8 cellular contexts compared by ENCODE assay signal in genomic region chr11:64269380-64270234, GRCh38. TPM values are rescaled to one million over a fixed set of nuclear protein-coding genes. Genes with fewer than 3 reads are reported as not detected.
DNase-seq lines count a peak whose midpoint lies in the region; ATAC-seq, FAIRE-seq and TF ChIP-seq lines count a peak whose summit lies in the region.

No MANE protein-coding gene starts in this region.

- H3K9me3 ChIP-seq in AG04450 (ENCODE audit: control insufficient read depth, insufficient read depth, low read length), result no peaks in the 10 kb centered on the region; the same call in 1 of the 2 replicates
- no peaks in the 10 kb centered on the region for H3K9me3 ChIP-seq in WERI-Rb-1 (ENCODE audit: severe bottlenecking)
- no peaks in the 10 kb centered on the region for H3K9me3 ChIP-seq in mammary epithelial cell (replicated peaks; ENCODE audit: insufficient read depth, low read length)
- no peaks in the 10 kb centered on the region for H3K9me3 ChIP-seq in small intestine (ENCODE audit: control insufficient read depth, low read depth)

- H2AFZ ChIP-seq in mammary epithelial cell (ENCODE audit: low read depth, low read length), result peak overlapping the region; percentile 71

- peak overlapping the region; percentile 63 for H3K9ac ChIP-seq in mammary epithelial cell (ENCODE audit: insufficient read depth, low read length)

- peak; percentile 100 for DNase-seq in AG04450 (ENCODE audit: low read depth, low spot score)
- peak; percentile 99 for DNase-seq in NCI-H2196 treated with DMSO at 0.1 percent for 48 hours (lab: John Stamatoyannopoulos, UW; ENCODE audit: unreplicated experiment)
- DNase-seq in WERI-Rb-1, result peak; percentile 98
- peak; percentile 99 for DNase-seq in mammary epithelial cell
- DNase-seq in iPS-NIHi11 (ENCODE audit: low spot score), result peak; percentile 82
- peak; percentile 99 for DNase-seq in small intestine

- dilution Hi-C loops in mammary epithelial cell (cut with HindIII; ENCODE audit: low sequenced_read_pairs), result loop anchor here (5.0 to 10.0 kb wide), 2 partner anchors 38 to 445 kb away; partner anchors contain the start of gene ESRRA

- intact Hi-C loops in mammary epithelial cell (cut with micrococcal nuclease), result loop anchor here (1.0 to 2.0 kb wide), 5 partner anchors 16 to 65 kb away; partner anchors contain the start of genes GPR137, PLCB3 and PPP1R14B

- no peaks in the 10 kb centered on the region for H3K79me2 ChIP-seq in mammary epithelial cell (ENCODE audit: insufficient read depth, low read length)

- H3K4me2 ChIP-seq in mammary epithelial cell (ENCODE audit: insufficient read depth, low read depth, low read length), result peak overlapping the region; percentile 93

- CTCF ChIA-PET in AG04450 (lab: Charles Lee), result interaction anchor here (1.0 to 4.0 kb wide), 5 partner anchors 18 to 86 kb away, joined by 3 to 24 read pairs (median 10); partner anchors contain the start of genes CATSPERZ and PLCB3
- CTCF ChIA-PET in mammary epithelial cell (lab: Charles Lee; ENCODE audit: low non-redundant PET), result interaction anchor here (0.6 to 0.7 kb wide), 2 partner anchors 65 to 85 kb away, joined by 3 to 4 read pairs; no protein-coding TSS in a partner anchor

- TF ChIP-seq CTCF in AG04450 (IDR thresholded peaks at IDR 0.05; ENCODE audit: low read depth, low read length), result no peak; the same call in 1 of the 2 replicates
- no peak; the same call in 1 of the 2 replicates for TF ChIP-seq CTCF in WERI-Rb-1 (IDR thresholded peaks at IDR 0.05; ENCODE audit: low read depth, low read length)
- TF ChIP-seq CTCF in mammary epithelial cell (conservative IDR thresholded peaks at IDR 0.05 in 1 of 2, IDR thresholded peaks at IDR 0.05 in 1 of 2; ENCODE audit: extremely low read depth in 1 of 2, insufficient read depth in 1 of 2, low read depth in 1 of 2, low read length in 2 of 2), result peak in 1 of 2 donors; percentile 24

- peaks cover 41% of the 10 kb centered on the region for H3K4me1 ChIP-seq in mammary epithelial cell (ENCODE audit: insufficient read depth, low read length)
- H3K4me1 ChIP-seq in small intestine (ENCODE audit: control insufficient read depth in 2 of 2, insufficient read depth in 1 of 2, low read depth in 1 of 2, low read length in 1 of 2), result peaks cover 0 to 4% of the 10 kb centered on the region in 2 donors

- H3K27me3 ChIP-seq in AG04450 (ENCODE audit: control insufficient read depth, insufficient read depth, low read length), result no peaks in the 10 kb centered on the region
- no peaks in the 10 kb centered on the region for H3K27me3 ChIP-seq in WERI-Rb-1 (ENCODE audit: insufficient read depth, low read depth, severe bottlenecking)
- no peaks in the 10 kb centered on the region for H3K27me3 ChIP-seq in mammary epithelial cell (ENCODE audit: insufficient read depth, low read length)
- no peaks in the 10 kb centered on the region for H3K27me3 ChIP-seq in small intestine (ENCODE audit: control insufficient read depth in 2 of 2, insufficient read depth in 2 of 2, low read length in 2 of 2)

- ATAC-seq in GM18907 (IDR thresholded peaks at IDR 0.05; ENCODE audit: unreplicated experiment), result peak; percentile 68
- ATAC-seq in HG03139 (IDR thresholded peaks at IDR 0.05; ENCODE audit: unreplicated experiment), result peak; percentile 56

- H3K27ac ChIP-seq in AG04450 (ENCODE audit: low read depth, low read length) (peak overlapping the region; percentile 95), WERI-Rb-1 (peak overlapping the region; percentile 79), mammary epithelial cell (ENCODE audit: insufficient read depth, low read depth, low read length) (peak overlapping the region; percentile 62), small intestine (ENCODE audit: low read depth in 1 of 2, low read length in 1 of 2) (peak overlapping the region; percentile 87 to 92)

- H3K4me3 ChIP-seq in AG04450 (ENCODE audit: low read depth, low read length), result peak overlapping the region; percentile 74
- H3K4me3 ChIP-seq in WERI-Rb-1 (ENCODE audit: low read depth, low read length), result peak overlapping the region; percentile 82
- H3K4me3 ChIP-seq in mammary epithelial cell (replicated peaks in 1 of 3; ENCODE audit: insufficient read depth in 1 of 3, low read depth in 2 of 3, low read length in 3 of 3), result peak overlapping the region; percentile 57 to 70 (median 59)
- H3K4me3 ChIP-seq in small intestine (ENCODE audit: low read depth in 1 of 2, low read length in 2 of 2), result peak overlapping the region; percentile 59 to 65

- WGBS in mammary epithelial cell (ENCODE audit: low coverage, missing lambda C conversion rate), result 2% methylated on average over 47 of the region's 75 CpGs
- 0% methylated on average over 65 to 75 of the region's 75 CpGs for whole genome bisulfite sequencing in small intestine, 3 donors

- H3K36me3 ChIP-seq in WERI-Rb-1 (peaks cover 27% of the 10 kb centered on the region), mammary epithelial cell (ENCODE audit: insufficient read depth, low read length) (peaks cover 7% of the 10 kb centered on the region), small intestine (ENCODE audit: control insufficient read depth in 2 of 2, insufficient read depth in 2 of 2, low read length in 2 of 2) (peaks cover 4 to 14% of the 10 kb centered on the region in 2 donors)

- H4K20me1 ChIP-seq in mammary epithelial cell (ENCODE audit: insufficient read depth, low read length), result no peaks in the 10 kb centered on the region

- TSS peak; percentile 57 for BruUV-seq in mammary epithelial cell (replicated peaks; lab: Mats Ljungman, UMichigan)

- POLR2A ChIA-PET in AG04450 (lab: Yijun Ruan, JAX), result interaction anchor here (0.7 to 4.1 kb wide), 11 partner anchors 15 to 96 kb away, joined by 3 to 28 read pairs (median 4); partner anchors contain the start of genes BAD, GPR137, PRDX5 and STIP1

- no peak for FAIRE-seq in small intestine (lab: Jason Lieb, UNC)

- in situ Hi-C loops in mammary epithelial cell (cut with MboI; ENCODE audit: low sequenced_read_pairs in 2 of 2), result no loop called here

RNA-seq across cellular contexts. Expression of gene BAD, which starts 14.9 kb away (rescaled TPM):
- 36.1 and 54.8 TPM in 2 replicates for polyA plus RNA-seq in AG04450 (2011; rRNA removed)
- 7.3 and 9.3 TPM in 2 replicates for polyA minus RNA-seq in AG04450 (2011; rRNA and poly(A)+ RNA removed)
- total RNA-seq in mammary epithelial cell, result 10 to 100 TPM; 52.2 to 54.9 TPM
- 58.5 TPM for polyA plus RNA-seq in mammary epithelial cell
- 11.9 TPM for polyA minus RNA-seq in mammary epithelial cell
- polyA plus RNA-seq in small intestine, result 10 to 100 TPM; 63.6 to 98.6 (median 84.5) TPM

RNA-seq across cellular contexts. Expression of gene GPR137, which starts 16.0 kb away (rescaled TPM):
- polyA plus RNA-seq in AG04450 (2011; rRNA removed) (12.4 and 21.1 TPM in 2 replicates), mammary epithelial cell (12.4 TPM), small intestine (10 to 100 TPM; 16.5 to 27.9 (median 18.4) TPM)
- 8.9 and 11.4 TPM in 2 replicates for polyA minus RNA-seq in AG04450 (2011; rRNA and poly(A)+ RNA removed)
- 10 to 100 TPM in 1 of 2 donors, 1 to 10 TPM in 1; 4.7 to 35.3 TPM for total RNA-seq in mammary epithelial cell
- 32.6 TPM for polyA minus RNA-seq in mammary epithelial cell

RNA-seq across cellular contexts. Expression of gene PLCB3, which starts 18.3 kb away (rescaled TPM):
- polyA plus RNA-seq in AG04450 (2011; rRNA removed), result 11.7 and 13.0 TPM in 2 replicates
- 20.9 and 27.1 TPM in 2 replicates for polyA minus RNA-seq in AG04450 (2011; rRNA and poly(A)+ RNA removed)
- total RNA-seq in mammary epithelial cell, result 10 to 100 TPM; 48.5 to 67.9 TPM
- polyA plus RNA-seq in mammary epithelial cell, result 42.2 TPM
- polyA minus RNA-seq in mammary epithelial cell, result 78.5 TPM
- polyA plus RNA-seq in small intestine, result 100 to 1,000 TPM; 108 to 191 (median 142) TPM

RNA-seq across cellular contexts. Expression of gene KCNK4, which starts 21.5 kb away (rescaled TPM):
- not detected in 2 replicates for polyA plus RNA-seq in AG04450 (2011; rRNA removed)
- polyA minus RNA-seq in AG04450 (2011; rRNA and poly(A)+ RNA removed), result not detected in 2 replicates
- not detected for total RNA-seq in mammary epithelial cell
- polyA plus RNA-seq in mammary epithelial cell, result not detected
- polyA minus RNA-seq in mammary epithelial cell, result not detected
- polyA plus RNA-seq in small intestine, result not detected

RNA-seq across cellular contexts. Expression of gene PPP1R14B, which starts 22.9 kb away (rescaled TPM):
- polyA plus RNA-seq in AG04450 (2011; rRNA removed) (119 and 146 TPM in 2 replicates), mammary epithelial cell (265 TPM), small intestine (100 to 1,000 TPM; 139 to 161 (median 147) TPM)
- 50.8 and 58.8 TPM in 2 replicates for polyA minus RNA-seq in AG04450 (2011; rRNA and poly(A)+ RNA removed)
- total RNA-seq in mammary epithelial cell, result 100 to 1,000 TPM; 118 to 362 TPM
- polyA minus RNA-seq in mammary epithelial cell, result 190 TPM

Comparison
In these comparisons a context has a peak if more than half of its experiments do, and no peak if none do; other contexts are left out.
1. Peak in every context shown above with its lines: DNase-seq, ATAC-seq, H3K4me3 ChIP-seq and H3K27ac ChIP-seq.